8 cellular contexts compared by ENCODE assay signal in genomic region chr10:86888585-86889381, GRCh38.
A peak's percentile ranks its signal among the peaks of the same experiment; 100 is the strongest.
DNase-seq lines count a peak whose midpoint lies in the region; ATAC-seq and TF ChIP-seq lines count a peak whose summit lies in the region.

No MANE protein-coding gene starts in this region.

- no peak for DNase-seq in activated naive CD4-positive, alpha-beta T cell treated with anti-CD3 and anti-CD28 coated beads, Interleukin-2, amount 10 ng/mL, durations not matched to agents 7 days and 5 days
- DNase-seq in activated naive CD4-positive, alpha-beta T cell treated with anti-CD3 and anti-CD28 coated beads, Interleukin-2, amount 50 U/mL, for 16 hours, result no peak
- peak; percentile 89 for DNase-seq in OCI-M1 (lab: John Stamatoyannopoulos, UW)
- peak; percentile 59 for DNase-seq in fibroblast of pulmonary artery (ENCODE audit: low read depth)
- DNase-seq in HK-2 (ENCODE audit: unreplicated experiment), result no peak
- no peak for DNase-seq in stimulated activated CD4-positive, alpha-beta T cell treated with anti-CD3 and anti-CD28 coated beads, Interleukin-4, amount 100 ng/mL, for 4 hours
- DNase-seq in NCI-H1417 treated with DMSO at 0.1 percent for 48 hours (lab: John Stamatoyannopoulos, UW), result no peak

- H3K27ac Mint-ChIP-seq in activated naive CD4-positive, alpha-beta T cell treated with anti-CD3 and anti-CD28 coated beads, Interleukin-2, amount 10 ng/mL, durations not matched to agents 7 days and 5 days, result peak overlapping the region; percentile 35

- peaks cover 9% of the 10 kb centered on the region for H3K4me1 Mint-ChIP-seq in activated naive CD4-positive, alpha-beta T cell treated with anti-CD3 and anti-CD28 coated beads, Interleukin-2, amount 10 ng/mL, durations not matched to agents 7 days and 5 days

- H3K4me3 ChIP-seq in fibroblast of pulmonary artery (replicated peaks; ENCODE audit: low read depth, low read length), result no peak overlapping the region

- no peak overlapping the region for H3K4me3 Mint-ChIP-seq in activated naive CD4-positive, alpha-beta T cell treated with anti-CD3 and anti-CD28 coated beads, Interleukin-2, amount 10 ng/mL, durations not matched to agents 7 days and 5 days

- CTCF ChIA-PET in activated naive CD4-positive, alpha-beta T cell treated with anti-CD3 and anti-CD28 coated beads, Interleukin-2, amount 10 ng/mL, durations not matched to agents 7 days and 5 days (lab: Charles Lee), result interaction anchor here (1.9 kb wide), 1 partner anchor 11 kb away, joined by 8 read pairs; no protein-coding TSS in a partner anchor

- no peak for TF ChIP-seq CTCF in fibroblast of pulmonary artery (IDR thresholded peaks at IDR 0.05; ENCODE audit: low read length, missing control alignments)

- H3K27me3 Mint-ChIP-seq in activated naive CD4-positive, alpha-beta T cell treated with anti-CD3 and anti-CD28 coated beads, Interleukin-2, amount 10 ng/mL, durations not matched to agents 7 days and 5 days, result no peaks in the 10 kb centered on the region

- no peaks in the 10 kb centered on the region for H3K36me3 Mint-ChIP-seq in activated naive CD4-positive, alpha-beta T cell treated with anti-CD3 and anti-CD28 coated beads, Interleukin-2, amount 10 ng/mL, durations not matched to agents 7 days and 5 days

- no peaks in the 10 kb centered on the region for H3K9me3 Mint-ChIP-seq in activated naive CD4-positive, alpha-beta T cell treated with anti-CD3 and anti-CD28 coated beads, Interleukin-2, amount 10 ng/mL, durations not matched to agents 7 days and 5 days

- ATAC-seq in HG02938 (IDR thresholded peaks at IDR 0.05; ENCODE audit: unreplicated experiment), result peak; percentile 98

Comparison
In these comparisons a context has a peak if more than half of its experiments do, and no peak if none do; other contexts are left out.
1. DNase-seq: peak in OCI-M1 (single experiment) and fibroblast of pulmonary artery (single experiment); none in activated naive CD4-positive, alpha-beta T cell treated with anti-CD3 and anti-CD28 coated beads, Interleukin-2, amount 10 ng/mL, durations not matched to agents 7 days and 5 days (single experiment), activated naive CD4-positive, alpha-beta T cell treated with anti-CD3 and anti-CD28 coated beads, Interleukin-2, amount 50 U/mL, for 16 hours (single experiment), HK-2 (single experiment), stimulated activated CD4-positive, alpha-beta T cell treated with anti-CD3 and anti-CD28 coated beads, Interleukin-4, amount 100 ng/mL, for 4 hours (0 of 2) and NCI-H1417 treated with DMSO at 0.1 percent for 48 hours (single experiment).